ENCODE assay signal across 14 cellular contexts in the genomic region with DNA sequence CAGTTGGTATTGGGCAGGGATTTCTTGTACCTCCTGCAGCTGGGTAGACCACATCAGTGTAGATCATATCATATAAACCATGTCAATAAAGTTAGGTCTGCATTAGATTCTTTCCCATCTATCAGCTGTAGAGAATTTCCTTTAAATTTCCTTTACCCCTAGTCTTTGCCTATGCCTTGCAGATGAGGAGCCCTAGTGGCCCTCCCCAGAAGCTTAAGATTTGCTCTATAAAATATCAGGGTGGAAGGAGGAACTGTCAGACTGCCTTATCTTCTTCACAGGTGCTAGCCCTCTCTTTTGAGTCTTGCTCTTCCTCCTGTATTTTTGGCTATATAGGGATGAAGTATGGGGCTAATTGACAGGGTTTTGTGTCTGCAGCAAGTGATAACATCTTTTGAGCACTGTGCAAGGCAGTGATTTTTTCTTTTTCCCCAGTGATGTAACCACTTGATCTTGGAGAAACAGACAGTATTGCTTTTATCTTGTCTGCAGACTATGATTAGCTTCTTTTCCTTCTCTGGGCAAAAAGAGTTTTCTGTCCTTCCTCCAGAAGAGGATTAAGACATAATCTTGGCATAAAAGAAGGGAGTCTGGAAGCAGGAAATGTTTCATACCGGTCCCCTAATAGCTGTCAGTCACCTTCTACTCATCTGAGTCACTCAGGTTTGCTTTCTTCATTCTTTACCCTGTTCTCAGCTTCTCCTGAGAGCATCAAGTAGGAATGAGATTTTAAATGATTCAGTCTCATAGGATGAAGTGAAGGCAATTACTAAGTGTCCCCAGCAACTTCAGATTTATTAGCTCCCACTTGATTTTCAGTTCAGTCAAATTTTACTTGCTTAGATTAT.
"Had no signal": no experiment of that assay in that cellular context is flagged by ENCODE, and none has a peak within 500 bp of the region (broad histone marks: within the 10 kb centered on the region; RNA-seq: fewer than 3 reads in every experiment).

No MANE protein-coding gene starts in this region.

- ATAC-seq: esophagus mucosa; left lung; natural killer cell; psoas muscle; stimulated activated naive CD8-positive, alpha-beta T cell treated with anti-CD3 and anti-CD28 coated beads, Interleukin-15, amount 100 ng/mL, for 72 hours had no signal

- H3K27me3 Mint-ChIP-seq: activated CD4-positive, alpha-beta memory T cell treated with anti-CD3 and anti-CD28 coated beads, Interleukin-2, amount 10 ng/mL, durations not matched to agents 7 days and 5 days; activated naive CD4-positive, alpha-beta T cell treated with anti-CD3 and anti-CD28 coated beads, Interleukin-2, amount 10 ng/mL, durations not matched to agents 7 days and 5 days; activated T-cell treated with anti-CD3 and anti-CD28 coated beads, Interleukin-2, amount 50 U/mL, for 24 hours; stimulated activated naive CD8-positive, alpha-beta T cell treated with anti-CD3 and anti-CD28 coated beads, Interleukin-15, amount 100 ng/mL, for 72 hours had no signal

- H3K4me3 Mint-ChIP-seq: activated CD4-positive, alpha-beta memory T cell treated with anti-CD3 and anti-CD28 coated beads, Interleukin-2, amount 10 ng/mL, durations not matched to agents 7 days and 5 days; activated naive CD4-positive, alpha-beta T cell treated with anti-CD3 and anti-CD28 coated beads, Interleukin-2, amount 10 ng/mL, durations not matched to agents 7 days and 5 days; activated T-cell treated with anti-CD3 and anti-CD28 coated beads, Interleukin-2, amount 50 U/mL, for 24 hours; natural killer cell; stimulated activated naive CD8-positive, alpha-beta T cell treated with anti-CD3 and anti-CD28 coated beads, Interleukin-15, amount 100 ng/mL, for 72 hours had no signal

- DNase-seq: activated CD4-positive, alpha-beta memory T cell treated with anti-CD3 and anti-CD28 coated beads, Interleukin-2, amount 10 ng/mL, durations not matched to agents 7 days and 5 days; activated CD4-positive, alpha-beta T cell treated with anti-CD3 and anti-CD28 coated beads for 4 hours; activated naive CD4-positive, alpha-beta T cell treated with anti-CD3 and anti-CD28 coated beads, Interleukin-2, amount 10 ng/mL, durations not matched to agents 7 days and 5 days; activated T-cell treated with anti-CD3 and anti-CD28 coated beads, Interleukin-2, amount 50 U/mL, for 24 hours; left lung; mammary epithelial cell; natural killer cell; psoas muscle; sigmoid colon; stimulated activated CD4-positive, alpha-beta T cell treated with anti-CD3 and anti-CD28 coated beads, Interleukin-1b, Interleukin-23, amount 100 ng/mL, for 48 hours; stimulated activated naive CD8-positive, alpha-beta T cell treated with anti-CD3 and anti-CD28 coated beads, Interleukin-15, amount 100 ng/mL, for 72 hours; T-helper 2 cell; upper lobe of left lung had no signal

- H3K27ac Mint-ChIP-seq: activated CD4-positive, alpha-beta memory T cell treated with anti-CD3 and anti-CD28 coated beads, Interleukin-2, amount 10 ng/mL, durations not matched to agents 7 days and 5 days; activated naive CD4-positive, alpha-beta T cell treated with anti-CD3 and anti-CD28 coated beads, Interleukin-2, amount 10 ng/mL, durations not matched to agents 7 days and 5 days; activated T-cell treated with anti-CD3 and anti-CD28 coated beads, Interleukin-2, amount 50 U/mL, for 24 hours; natural killer cell; stimulated activated naive CD8-positive, alpha-beta T cell treated with anti-CD3 and anti-CD28 coated beads, Interleukin-15, amount 100 ng/mL, for 72 hours had no signal

- H3K4me1 Mint-ChIP-seq: activated CD4-positive, alpha-beta memory T cell treated with anti-CD3 and anti-CD28 coated beads, Interleukin-2, amount 10 ng/mL, durations not matched to agents 7 days and 5 days; activated naive CD4-positive, alpha-beta T cell treated with anti-CD3 and anti-CD28 coated beads, Interleukin-2, amount 10 ng/mL, durations not matched to agents 7 days and 5 days; natural killer cell; stimulated activated naive CD8-positive, alpha-beta T cell treated with anti-CD3 and anti-CD28 coated beads, Interleukin-15, amount 100 ng/mL, for 72 hours had no signal

- H3K36me3 Mint-ChIP-seq: activated naive CD4-positive, alpha-beta T cell treated with anti-CD3 and anti-CD28 coated beads, Interleukin-2, amount 10 ng/mL, durations not matched to agents 7 days and 5 days; natural killer cell had no signal
